In the genomic region with DNA sequence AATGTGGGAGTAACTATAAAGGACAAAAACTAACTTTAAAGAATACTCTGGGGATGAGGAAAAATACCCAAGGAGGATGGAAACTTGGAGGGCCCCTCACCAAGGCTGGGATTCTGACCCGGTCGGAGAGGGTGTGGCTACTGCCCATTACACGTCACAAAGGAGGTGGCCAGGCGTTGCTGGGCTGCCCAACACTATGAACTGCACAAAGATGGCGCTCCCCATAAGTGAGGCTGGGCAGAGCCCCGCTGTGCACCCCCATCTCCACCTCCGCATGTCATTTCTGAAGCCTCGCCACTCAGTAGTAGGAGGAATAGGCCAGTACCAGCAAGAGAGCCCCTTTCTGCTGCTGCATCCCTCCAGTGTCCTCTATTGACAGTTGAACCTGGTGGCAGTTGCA, we compare ENCODE assay signal across 31 cellular contexts.
"Had no signal": no experiment of that assay in that cellular context is flagged by ENCODE, and none has a peak within 500 bp of the region (broad histone marks: within the 10 kb centered on the region; RNA-seq: fewer than 3 reads in every experiment).

No MANE protein-coding gene starts in this region.

- H3K36me3 ChIP-seq: adrenal gland, cardiac muscle cell, colonic mucosa, left lung, lower lobe of right lung, right lobe of liver, thoracic aorta, WERI-Rb-1 had no signal

- H3K4me1 ChIP-seq: colonic mucosa, left lung, right lobe of liver had no signal

- H3K27ac ChIP-seq: adrenal gland, body of pancreas, cardiac muscle cell, colonic mucosa, dorsolateral prefrontal cortex, left lung, lower lobe of right lung, right lobe of liver, thoracic aorta had no signal

- H3K4me3 ChIP-seq: adrenal gland, body of pancreas, cardiac muscle cell, colonic mucosa, dorsolateral prefrontal cortex, left lung, lower lobe of right lung, mucosa of descending colon, right lobe of liver, thoracic aorta had no signal

- ATAC-seq: activated CD4-positive, CD25-positive, alpha-beta regulatory T cell treated with anti-CD3 and anti-CD28 coated beads, Interleukin-2, amount 50 U/mL, for 24 hours; body of pancreas; effector memory CD8-positive, alpha-beta T cell; left lung; lower lobe of right lung; mucosa of descending colon; stimulated activated effector memory CD8-positive, alpha-beta T cell treated with anti-CD3 and anti-CD28 coated beads, Interleukin-12 subunit alpha, Interleukin-12 subunit beta, amount 100 ng/mL, for 72 hours; T-helper 17 cell had no signal

- DNase-seq: activated CD4-positive, alpha-beta T cell treated with anti-CD3 and anti-CD28 coated beads for 48 hours; activated CD4-positive, alpha-beta T cell treated with anti-CD3 and anti-CD28 coated beads, Interleukin-2, amount 50 U/mL, for 48 hours; activated effector memory CD4-positive, alpha-beta T cell treated with Interleukin-2 at 50 U/mL for 16 hours; activated naive CD4-positive, alpha-beta T cell treated with Interleukin-2 at 50 U/mL for 16 hours; activated naive CD8-positive, alpha-beta T cell treated with anti-CD3 and anti-CD28 coated beads for 36 hours; activated T-cell treated with anti-CD3 and anti-CD28 coated beads, Interleukin-2, amount 50 U/mL, for 48 hours; aorta; body of pancreas; cerebellar nuclear complex; colonic mucosa; dorsolateral prefrontal cortex; effector memory CD8-positive, alpha-beta T cell; foreskin fibroblast; hypothalamus; immature natural killer cell; left lung; lower lobe of right lung; mucosa of descending colon; posterior cingulate gyrus; stimulated activated CD4-positive, alpha-beta T cell treated with anti-CD3 and anti-CD28 coated beads, Interleukin-12 subunit alpha, Interleukin-12 subunit beta, amount 100 ng/mL, for 4 hours; stimulated activated CD4-positive, alpha-beta T cell treated with anti-CD3 and anti-CD28 coated beads, Interleukin-4, amount 100 ng/mL, for 24 hours; T-helper 17 cell; T1000; trophoblast cell; WERI-Rb-1 had no signal

- H3K9me3 ChIP-seq: adrenal gland, body of pancreas, colonic mucosa, left lung, lower lobe of right lung, mucosa of descending colon, right lobe of liver, thoracic aorta had no signal

- H3K27me3 ChIP-seq: adrenal gland, body of pancreas, cardiac muscle cell, colonic mucosa, dorsolateral prefrontal cortex, left lung, right lobe of liver had no signal
